12 cellular contexts compared by ENCODE assay signal in the genomic region with DNA sequence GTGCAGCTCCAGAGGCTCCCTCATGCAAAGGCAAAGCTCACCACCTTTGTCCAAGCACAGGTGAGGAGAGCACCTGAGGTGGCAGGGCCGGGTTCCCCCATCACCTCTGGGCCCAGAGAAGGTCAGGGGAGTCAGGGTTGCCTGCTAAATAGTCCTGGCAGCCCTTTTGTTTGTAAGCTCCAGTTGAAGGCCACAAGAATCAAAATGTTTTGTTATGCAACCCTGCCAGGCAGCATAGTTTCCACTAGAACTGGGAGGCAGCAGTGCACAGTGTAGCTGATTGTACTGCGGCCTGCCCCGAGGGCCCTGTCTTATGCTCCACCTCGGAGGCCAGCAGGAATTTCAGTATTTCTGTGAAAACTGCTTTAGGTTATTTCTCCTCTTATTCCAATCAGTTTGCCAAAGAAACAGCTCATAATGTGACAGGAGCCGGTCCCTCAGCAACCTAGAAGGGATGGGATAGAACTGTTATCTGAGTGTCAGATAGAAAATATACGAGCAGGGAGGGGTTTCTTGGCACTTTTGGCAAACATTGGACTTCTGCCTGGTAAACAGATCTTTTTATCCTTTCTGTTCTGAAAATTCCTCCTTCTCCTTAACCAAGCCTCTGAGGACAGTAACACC.
DNase-seq lines count a peak whose midpoint lies in the region; ATAC-seq, FAIRE-seq and TF ChIP-seq lines count a peak whose summit lies in the region.
"Had no signal": no experiment of that assay in that cellular context is flagged by ENCODE, and none has a peak within 500 bp of the region (broad histone marks: within the 10 kb centered on the region; RNA-seq: fewer than 3 reads in every experiment).

No MANE protein-coding gene starts in this region.

- no peak overlapping the region; a peak in 1 of 4 replicates for H3K4me2 ChIP-seq in H1 (ENCODE audit: insufficient read depth in 1 of 2, low read depth in 2 of 2, low read length in 2 of 2)

- 86% methylated on average over 6 of the region's 6 CpGs; no CpG with 5 or more reads in 1 of the 2 experiments for WGBS in H1 (ENCODE audit: extremely low coverage in 1 of 2, insufficient coverage in 1 of 2, insufficient read length in 1 of 2, insufficient replicate concordance in 2 of 2, low coverage in 1 of 2, low lambda C conversion rate in 2 of 2, missing lambda C conversion rate in 1 of 2), 2 experiments

- H2BK120ac ChIP-seq in H1 (replicated peaks; ENCODE audit: low read depth, low read length), result no peak overlapping the region

- H3K27ac ChIP-seq in H1 (ENCODE audit: low read depth, low read length), result no peak overlapping the region
- H3K27ac ChIP-seq: parathyroid adenoma had no signal

- CTCF ChIA-PET in H1 (lab: Charles Lee; ENCODE audit: partially characterized antibody), result interaction anchor here (1.0 to 3.1 kb wide), 4 partner anchors 12 to 486 kb away, joined by 3 to 11 read pairs (median 3); no protein-coding TSS in a partner anchor

- H3K79me2 ChIP-seq in H1 (ENCODE audit: control insufficient read depth in 1 of 2, insufficient read depth in 2 of 2, low read length in 2 of 2), result no peaks in the 10 kb centered on the region
- H3K79me2 ChIP-seq: parathyroid adenoma had no signal

- no peak overlapping the region; the same call in 1 of the 2 replicates for H2BK15ac ChIP-seq in H1 (ENCODE audit: low read length)

- H4K20me1 ChIP-seq in H1 (replicated peaks in 1 of 2; ENCODE audit: control insufficient read depth in 1 of 2, insufficient read depth in 2 of 2, low read length in 2 of 2), result peaks cover 0 to 2% of the 10 kb centered on the region in 2 experiments

- no peak overlapping the region for H2AK5ac ChIP-seq in H1 (ENCODE audit: low read depth, low read length)

- no peak for TF ChIP-seq CTCF in H1 (IDR thresholded peaks at IDR 0.05; ENCODE audit: control extremely low read depth in 1 of 3, insufficient read depth in 1 of 3, low read depth in 1 of 3, low read length in 3 of 3)

- peak; percentile 93 for ATAC-seq in left lobe of liver
- ATAC-seq in HG03432 (IDR thresholded peaks at IDR 0.05; ENCODE audit: unreplicated experiment), result no peak
- ATAC-seq: CD8-positive, alpha-beta T cell had no signal

- no peaks in the 10 kb centered on the region for H3K23me2 ChIP-seq in H1 (ENCODE audit: low read depth, low read length)

- H4K91ac ChIP-seq in H1 (replicated peaks; ENCODE audit: insufficient read length, low read length), result no peak overlapping the region

- no peaks in the 10 kb centered on the region for H3K36me3 ChIP-seq in H7 (replicated peaks; ENCODE audit: control insufficient read depth, insufficient read depth, low read length)
- H3K36me3 ChIP-seq in H1 (ENCODE audit: control insufficient read depth in 2 of 4, insufficient read depth in 4 of 4, low read length in 3 of 4), result no peaks in the 10 kb centered on the region

- H3K27me3 ChIP-seq in H7 (ENCODE audit: control insufficient read depth, insufficient read depth, low read length) (no peaks in the 10 kb centered on the region), H1 (replicated peaks in 1 of 4; ENCODE audit: control insufficient read depth in 3 of 4, extremely low read depth in 1 of 4, insufficient read depth in 3 of 4, low read length in 3 of 4) (no peaks in the 10 kb centered on the region)

- H3K23ac ChIP-seq in H1 (ENCODE audit: insufficient read length), result no peak overlapping the region

- H3K9ac ChIP-seq in H1 (replicated peaks in 1 of 4; ENCODE audit: extremely low read depth in 1 of 4, low read depth in 3 of 4, low read length in 3 of 4), result no peak overlapping the region
- H3K9ac ChIP-seq: parathyroid adenoma had no signal

- POLR2A ChIA-PET in H1 (lab: Charles Lee; ENCODE audit: partially characterized antibody), result no interaction called here

- H3K4me1 ChIP-seq in H1 (replicated peaks in 1 of 4; ENCODE audit: control insufficient read depth in 3 of 4, insufficient read depth in 4 of 4, low read length in 3 of 4), result peaks cover 0 to 7% (median 3%) of the 10 kb centered on the region in 4 experiments; a peak in 5 of 7 replicates
- H3K4me1 ChIP-seq: parathyroid adenoma had no signal

- H3K4me3 ChIP-seq in H7 (ENCODE audit: insufficient read depth, low read depth, low read length) (no peak overlapping the region), H1 (ENCODE audit: extremely low read depth in 1 of 4, insufficient read depth in 2 of 4, low read depth in 3 of 4, low read length in 4 of 4) (no peak overlapping the region)

- H2BK5ac ChIP-seq in H1 (ENCODE audit: low read depth, low read length), result no peak overlapping the region

- H3K18ac ChIP-seq in H1 (ENCODE audit: extremely low read depth, low read length), result no peak overlapping the region

- H3K14ac ChIP-seq in H1 (ENCODE audit: insufficient read length), result no peak overlapping the region

- TF ChIP-seq RAD21 in H1 (IDR thresholded peaks at IDR 0.05 in 1 of 2, conservative IDR thresholded peaks at IDR 0.05 in 1 of 2; ENCODE audit: low read depth in 2 of 2, low read length in 2 of 2), result no peak

- H3K56ac ChIP-seq in H1 (replicated peaks; ENCODE audit: insufficient read length, low read depth, low read length), result no peak overlapping the region

- no peak overlapping the region for H2BK12ac ChIP-seq in H1 (ENCODE audit: low read depth, low read length)

- H4K8ac ChIP-seq in H1 (ENCODE audit: extremely low read depth, insufficient read depth, low read length), result no peak overlapping the region

- H2AFZ ChIP-seq in H1 (ENCODE audit: low read length), result no peak overlapping the region
- H2AFZ ChIP-seq: parathyroid adenoma had no signal

- no peak for TF ChIP-seq POLR2A in H1 (IDR thresholded peaks at IDR 0.05; ENCODE audit: control extremely low read depth in 1 of 2, low read depth in 2 of 2, low read length in 2 of 2)

- no peak overlapping the region for H3K4ac ChIP-seq in H1 (replicated peaks; ENCODE audit: insufficient read length, low read depth, low read length)

- H3K9me3 ChIP-seq in H1 (ENCODE audit: insufficient read depth in 2 of 2, low read depth in 1 of 2, low read length in 1 of 2), result no peaks in the 10 kb centered on the region

- no peaks in the 10 kb centered on the region for H3K79me1 ChIP-seq in H1 (ENCODE audit: low read depth, low read length)

- no peak overlapping the region for H4K5ac ChIP-seq in H1 (ENCODE audit: insufficient read length, low read depth, low read length)

- TF ChIP-seq EP300 in H1 (IDR thresholded peaks at IDR 0.05; ENCODE audit: borderline replicate concordance in 1 of 2, low read depth in 2 of 2, low read length in 2 of 2), result no peak

- no peak overlapping the region for H2BK20ac ChIP-seq in H1 (ENCODE audit: low read length)

- FAIRE-seq in H1 (lab: Jason Lieb, UNC) (peak; percentile 28), urothelium cell line (lab: Jason Lieb, UNC) (no peak)

- peak; percentile 17 for DNase-seq in H7
- no peak for DNase-seq in H1 (ENCODE audit: low read depth in 1 of 2, low spot score in 2 of 2)
- peak; percentile 51 for DNase-seq in left lobe of liver (ENCODE audit: low spot score)
- peak; percentile 69 for DNase-seq in stromal cell of bone marrow (ENCODE audit: low read depth)
- DNase-seq in GM19238 (ENCODE audit: insufficient read length, low spot score), result no peak
- no peak for DNase-seq in urothelium cell line (ENCODE audit: low spot score)
- DNase-seq in SW480 (ENCODE audit: low spot score), result no peak
- DNase-seq: activated CD4-positive, CD25-positive, alpha-beta regulatory T cell treated with anti-CD3 and anti-CD28 coated beads, Interleukin-2, amount 50 U/mL, for 72 hours; activated naive CD4-positive, alpha-beta T cell; CD8-positive, alpha-beta T cell had no signal

TF ChIP-seq in H1, 55 proteins besides CTCF, POLR2A, EP300 and RAD21:
- no peak for TF ChIP-seq SP1 (IDR thresholded peaks at IDR 0.05; ENCODE audit: low read depth, low read length)
- no peak for TF ChIP-seq CHD2 (IDR thresholded peaks at IDR 0.05; ENCODE audit: low read length)
- TF ChIP-seq YY1 (IDR thresholded peaks at IDR 0.05; ENCODE audit: low read depth, low read length), result no peak
- TF ChIP-seq, protein P1, sequence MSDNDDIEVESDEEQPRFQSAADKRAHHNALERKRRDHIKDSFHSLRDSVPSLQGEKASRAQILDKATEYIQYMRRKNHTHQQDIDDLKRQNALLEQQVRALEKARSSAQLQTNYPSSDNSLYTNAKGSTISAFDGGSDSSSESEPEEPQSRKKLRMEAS (IDR thresholded peaks at IDR 0.05), result no peak
- no peak for TF ChIP-seq TCF12 (IDR thresholded peaks at IDR 0.05; ENCODE audit: low read depth, low read length)
- TF ChIP-seq CBX8 (IDR thresholded peaks at IDR 0.05; ENCODE audit: borderline replicate concordance, low read depth, low read length), result no peak
- TF ChIP-seq FOSL1 (IDR thresholded peaks at IDR 0.05; ENCODE audit: insufficient read depth, low read depth, low read length), result no peak
- TF ChIP-seq CREB1 (IDR thresholded peaks at IDR 0.05), result no peak
- peak; percentile 78 for TF ChIP-seq TBP (IDR thresholded peaks at IDR 0.05; ENCODE audit: low read depth, low read length)

Comparison
In these comparisons a context has a peak if more than half of its experiments do, and no peak if none do; other contexts are left out.
1. DNase-seq: peak in H7 (single experiment), left lobe of liver (single experiment) and stromal cell of bone marrow (single experiment); none in H1 (0 of 2), GM19238 (single experiment), urothelium cell line (single experiment) and SW480 (single experiment).